Comparison of ENCODE assay signal across 31 cellular contexts in the genomic region with DNA sequence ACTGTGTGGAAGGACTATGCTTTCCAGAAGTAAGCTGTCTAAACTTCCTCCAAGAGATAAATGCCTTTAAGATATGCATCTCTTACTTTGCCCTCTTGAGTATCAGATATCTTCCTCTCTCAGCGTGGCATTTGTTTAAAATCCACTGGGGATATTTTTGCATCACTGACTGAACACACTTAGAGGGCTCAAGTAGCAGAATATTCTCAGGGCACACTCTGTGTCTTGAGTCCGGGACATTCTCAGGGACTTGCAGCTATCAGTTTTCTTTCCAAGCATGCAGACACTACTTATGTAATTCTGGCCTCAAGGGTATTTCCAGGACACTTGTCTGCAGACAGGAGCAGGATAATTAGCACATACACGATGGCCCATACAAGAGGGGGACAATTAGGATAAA.
"Had no signal": no experiment of that assay in that cellular context is flagged by ENCODE, and none has a peak within 500 bp of the region (broad histone marks: within the 10 kb centered on the region; RNA-seq: fewer than 3 reads in every experiment).

No MANE protein-coding gene starts in this region.

- H3K4me1 Mint-ChIP-seq: activated naive CD4-positive, alpha-beta T cell treated with anti-CD3 and anti-CD28 coated beads, Interleukin-2, amount 10 ng/mL, durations not matched to agents 7 days and 5 days; activated naive CD8-positive, alpha-beta T cell treated with anti-CD3 and anti-CD28 coated beads, Interleukin-2, amount 10 ng/mL, durations not matched to agents 7 days and 5 days had no signal

- H3K36me3 Mint-ChIP-seq: activated CD4-positive, alpha-beta memory T cell treated with anti-CD3 and anti-CD28 coated beads for 36 hours; activated naive CD4-positive, alpha-beta T cell treated with anti-CD3 and anti-CD28 coated beads, Interleukin-2, amount 10 ng/mL, durations not matched to agents 7 days and 5 days; activated naive CD8-positive, alpha-beta T cell treated with anti-CD3 and anti-CD28 coated beads, Interleukin-2, amount 10 ng/mL, durations not matched to agents 7 days and 5 days; brain; naive thymus-derived CD8-positive, alpha-beta T cell had no signal

- H3K27me3 ChIP-seq: ascending aorta, cardiac muscle cell, dorsolateral prefrontal cortex, heart left ventricle, left lung, uterus had no signal

- H3K36me3 ChIP-seq: ascending aorta, cardiac muscle cell, heart left ventricle, left lung, lower lobe of right lung, thoracic aorta, uterus had no signal

- H3K9me3 ChIP-seq: ascending aorta, heart left ventricle, left lung, lower lobe of right lung, thoracic aorta, uterus had no signal

- ATAC-seq: heart left ventricle; left lung; lower lobe of right lung; naive thymus-derived CD8-positive, alpha-beta T cell; right cardiac atrium; stimulated activated naive CD8-positive, alpha-beta T cell treated with anti-CD3 and anti-CD28 coated beads, Interleukin-15, Interleukin-2, amounts not matched to agents 100 U/mL and 50 U/mL, for 24 hours had no signal

- H3K9me3 Mint-ChIP-seq: activated naive CD4-positive, alpha-beta T cell treated with anti-CD3 and anti-CD28 coated beads, Interleukin-2, amount 10 ng/mL, durations not matched to agents 7 days and 5 days had no signal

- H3K4me1 ChIP-seq: ascending aorta, heart left ventricle, left lung, lower lobe of right lung, uterus had no signal

- H3K4me3 ChIP-seq: ascending aorta, cardiac muscle cell, coronary artery, dorsolateral prefrontal cortex, heart left ventricle, left lung, lower lobe of right lung, thoracic aorta, uterus had no signal

- H3K27ac ChIP-seq: ascending aorta, cardiac muscle cell, coronary artery, dorsolateral prefrontal cortex, heart left ventricle, left lung, lower lobe of right lung, thoracic aorta, uterus had no signal

- DNase-seq: activated CD4-positive, alpha-beta memory T cell treated with anti-CD3 and anti-CD28 coated beads for 36 hours; activated CD4-positive, alpha-beta T cell treated with anti-CD3 and anti-CD28 coated beads, Interleukin-2, amount 10 ng/mL, durations not matched to agents 24 days and 14 days; activated CD4-positive, CD25-positive, alpha-beta regulatory T cell treated with anti-CD3 and anti-CD28 coated beads, Interleukin-2, amount 50 U/mL, for 72 hours; activated CD8-positive, alpha-beta memory T cell treated with anti-CD3 and anti-CD28 coated beads, Interleukin-2, amount 50 U/mL, for 4 hours; activated gamma-delta T cell; activated naive CD4-positive, alpha-beta T cell treated with anti-CD3 and anti-CD28 coated beads, Interleukin-2, amount 10 ng/mL, durations not matched to agents 7 days and 5 days; activated naive CD8-positive, alpha-beta T cell treated with anti-CD3 and anti-CD28 coated beads, Interleukin-2, amount 10 ng/mL, durations not matched to agents 7 days and 5 days; activated T-cell treated with anti-CD3 and anti-CD28 coated beads, Interleukin-2, amount 50 U/mL, for 1 hour; cerebellar nuclear complex; dorsolateral prefrontal cortex; effector memory CD4-positive, alpha-beta T cell; heart left ventricle; kidney glomerular epithelial cell; left lung; lower lobe of right lung; mesenchymal stem cell; naive thymus-derived CD8-positive, alpha-beta T cell; occipital lobe; right cardiac atrium; stimulated activated CD4-positive, alpha-beta T cell treated with anti-CD3 and anti-CD28 coated beads, Interleukin-4, amount 100 ng/mL, for 1 hour; stimulated activated naive CD8-positive, alpha-beta T cell treated with anti-CD3 and anti-CD28 coated beads, Interleukin-15, Interleukin-2, amounts not matched to agents 100 U/mL and 50 U/mL, for 24 hours; T1000; trophoblast cell; uterus had no signal

- H3K27ac Mint-ChIP-seq: activated CD4-positive, alpha-beta memory T cell treated with anti-CD3 and anti-CD28 coated beads for 36 hours; activated CD4-positive, alpha-beta T cell treated with anti-CD3 and anti-CD28 coated beads, Interleukin-2, amount 10 ng/mL, durations not matched to agents 24 days and 14 days; activated naive CD4-positive, alpha-beta T cell treated with anti-CD3 and anti-CD28 coated beads, Interleukin-2, amount 10 ng/mL, durations not matched to agents 7 days and 5 days; activated naive CD8-positive, alpha-beta T cell treated with anti-CD3 and anti-CD28 coated beads, Interleukin-2, amount 10 ng/mL, durations not matched to agents 7 days and 5 days; brain; T-helper 1 cell treated with Interleukin-12 subunit alpha and Interleukin-12 subunit beta and Interleukin-4 antibody, amounts not matched to agents 30 μg/mL and 1 μg/mL, for 36 hours had no signal

- H3K27me3 Mint-ChIP-seq: activated CD4-positive, alpha-beta T cell treated with anti-CD3 and anti-CD28 coated beads, Interleukin-2, amount 10 ng/mL, durations not matched to agents 24 days and 14 days; brain had no signal

- H3K4me3 Mint-ChIP-seq: activated CD4-positive, alpha-beta memory T cell treated with anti-CD3 and anti-CD28 coated beads for 36 hours; activated CD4-positive, alpha-beta T cell treated with anti-CD3 and anti-CD28 coated beads, Interleukin-2, amount 10 ng/mL, durations not matched to agents 24 days and 14 days; activated naive CD4-positive, alpha-beta T cell treated with anti-CD3 and anti-CD28 coated beads, Interleukin-2, amount 10 ng/mL, durations not matched to agents 7 days and 5 days; activated naive CD8-positive, alpha-beta T cell treated with anti-CD3 and anti-CD28 coated beads, Interleukin-2, amount 10 ng/mL, durations not matched to agents 7 days and 5 days; brain; naive thymus-derived CD8-positive, alpha-beta T cell; neural crest cell; T-helper 1 cell treated with Interleukin-12 subunit alpha and Interleukin-12 subunit beta and Interleukin-4 antibody, amounts not matched to agents 30 μg/mL and 1 μg/mL, for 36 hours had no signal
